Comparison of ENCODE assay signal across 1 cellular context in genomic region chr17:19376799-19377198, GRCh38.
TF ChIP-seq lines count a peak whose summit lies in the region.

No MANE protein-coding gene starts in this region.

TF ChIP-seq in A549, 52 proteins besides CTCF, POLR2A, EP300 and RAD21 (continued from another document):
- TF ChIP-seq FOSL2 (IDR thresholded peaks at IDR 0.05) (no peak), FOSL2 (CRISPR knock-in tag; IDR thresholded peaks at IDR 0.05) (no peak), BCL3 (IDR thresholded peaks at IDR 0.05) (no peak), HEYL (CRISPR knock-in tag; IDR thresholded peaks at IDR 0.05) (no peak), USF2 (IDR thresholded peaks at IDR 0.05) (no peak), KDM1A (IDR thresholded peaks at IDR 0.05; ENCODE audit: low read depth) (no peak), RFX5 (IDR thresholded peaks at IDR 0.05) (no peak), HDAC2 (IDR thresholded peaks at IDR 0.05) (no peak), BHLHE40 (IDR thresholded peaks at IDR 0.05; ENCODE audit: low read depth, low read length) (no peak), FOSB (CRISPR knock-in tag; IDR thresholded peaks at IDR 0.05) (no peak), MYC (IDR thresholded peaks at IDR 0.05; ENCODE audit: borderline replicate concordance, low read length) (no peak), RARB (CRISPR knock-in tag; IDR thresholded peaks at IDR 0.05) (no peak), ZC3H11A (IDR thresholded peaks at IDR 0.05) (no peak), JUN (IDR thresholded peaks at IDR 0.05) (no peak)
